Comparison of ENCODE assay signal across 1 cellular context in the genomic region with DNA sequence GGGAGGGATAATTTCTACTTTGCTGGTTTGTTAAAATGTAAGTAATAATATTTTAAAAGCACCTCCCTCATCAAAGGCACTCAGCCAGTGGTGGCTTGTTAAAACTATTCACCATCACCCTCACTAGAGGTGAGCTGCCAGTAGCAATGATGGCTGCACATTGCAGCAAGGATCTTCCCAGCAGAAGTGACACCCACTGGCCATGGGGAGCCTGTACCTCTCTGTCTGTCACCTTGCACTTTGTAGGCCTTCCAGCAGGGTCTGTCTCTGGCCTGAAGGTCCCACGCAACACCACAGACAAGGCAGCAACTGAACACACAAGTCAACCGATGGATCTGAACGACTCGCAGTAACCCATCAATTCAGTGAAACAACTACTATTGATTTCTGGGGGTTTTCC.
TF ChIP-seq lines count a peak whose summit lies in the region.

No MANE protein-coding gene starts in this region.

TF ChIP-seq in H1, 55 proteins besides CTCF, POLR2A, EP300 and RAD21:
- TF ChIP-seq RBBP5 (IDR thresholded peaks at IDR 0.05; ENCODE audit: borderline replicate concordance, low read depth, low read length) (no peak), YY1 (IDR thresholded peaks at IDR 0.05; ENCODE audit: low read depth, low read length) (peak; percentile 71; the same call in 1 of the 2 replicates)
